ENCODE assay signal across 8 cellular contexts in the genomic region with DNA sequence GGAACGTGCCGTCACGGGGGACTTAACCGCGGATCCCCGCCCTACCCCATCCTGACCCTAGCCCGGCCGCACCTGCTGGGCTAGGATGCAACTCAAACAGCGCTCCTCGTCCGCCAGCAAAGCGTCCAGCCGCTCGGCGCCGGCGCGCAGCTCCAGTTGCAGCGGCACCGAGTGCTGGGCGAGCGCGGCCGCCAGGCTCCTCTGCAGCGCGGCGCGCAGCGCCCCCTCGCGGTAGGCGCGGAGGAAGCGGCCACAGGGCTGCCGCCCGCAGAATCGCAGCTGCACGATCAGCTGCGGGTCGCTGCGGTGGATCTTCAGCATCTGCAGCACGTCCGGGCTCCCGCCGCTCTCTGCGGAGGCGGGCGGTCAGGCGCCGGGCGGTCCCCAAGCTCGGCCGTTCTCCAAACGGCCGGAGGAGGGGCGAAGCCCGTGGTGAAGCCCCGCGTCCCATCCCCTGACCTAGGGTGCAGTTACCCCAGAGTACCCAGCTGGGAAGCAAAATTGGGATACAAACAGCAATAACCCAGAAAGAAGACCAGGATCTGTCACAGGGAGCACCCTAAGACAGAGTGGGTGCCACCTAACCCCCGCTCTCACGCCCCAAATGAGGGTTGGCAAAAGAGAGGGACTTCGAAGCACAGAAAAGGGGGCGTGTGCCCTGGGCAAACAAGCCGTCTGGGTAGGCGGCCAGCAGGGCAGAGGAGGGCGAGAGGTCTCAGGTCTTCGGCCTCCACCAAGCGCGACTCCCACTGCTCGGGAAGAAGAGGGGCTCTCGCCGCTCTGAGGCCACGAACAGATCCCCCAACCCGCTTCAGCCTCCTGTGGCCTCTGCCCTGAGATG. TPM values are rescaled to one million over a fixed set of nuclear protein-coding genes. Genes with fewer than 3 reads are reported as not detected.
A peak's percentile ranks its signal among the peaks of the same experiment; 100 is the strongest.
DNase-seq lines count a peak whose midpoint lies in the region; ATAC-seq, FAIRE-seq and TF ChIP-seq lines count a peak whose summit lies in the region.

No MANE protein-coding gene starts in this region.

- intact Hi-C loops in endothelial cell of umbilical vein (cut with micrococcal nuclease): loop anchor here (1.0 kb wide), 3 partner anchors 51 to 178 kb away; no protein-coding TSS in a partner anchor

- POLR2A ChIA-PET in endothelial cell of umbilical vein (lab: Charles Lee): interaction anchor here (1.2 kb wide), 1 partner anchor 137 kb away, joined by 12 read pairs; no protein-coding TSS in a partner anchor

- peak; percentile 86 for FAIRE-seq in endothelial cell of umbilical vein (lab: Jason Lieb, UNC)

- H3K27me3 ChIP-seq in NT2/D1 (ENCODE audit: insufficient read depth, insufficient read length): peaks cover 83% of the 10 kb centered on the region
- peaks cover 2% of the 10 kb centered on the region in 2 experiments for H3K27me3 ChIP-seq in endothelial cell of umbilical vein (ENCODE audit: control insufficient read depth in 2 of 2, insufficient read depth in 2 of 2, low read length in 2 of 2)

- BruUV-seq in endothelial cell of umbilical vein (replicated peaks; lab: Mats Ljungman, UMichigan): no TSS peak

- dilution Hi-C loops in endothelial cell of umbilical vein (cut with MboI; ENCODE audit: extremely low pct_ligation_motif_present, low sequenced_read_pairs): no loop called here

- H3K9ac ChIP-seq in NT2/D1 (ENCODE audit: insufficient read length, low read depth) (peak overlapping the region; percentile 57), endothelial cell of umbilical vein (replicated peaks; ENCODE audit: extremely low read depth, insufficient read depth, low read length) (no peak overlapping the region)

- ATAC-seq in GM21360 (IDR thresholded peaks at IDR 0.05; ENCODE audit: unreplicated experiment): no peak

- H3K9me1 ChIP-seq in endothelial cell of umbilical vein (replicated peaks; ENCODE audit: control insufficient read depth, extremely low read depth, insufficient read depth, low read length): no peaks in the 10 kb centered on the region

- H3K4me2 ChIP-seq in endothelial cell of umbilical vein (ENCODE audit: insufficient read depth, low read length): peak overlapping the region; percentile 44

- H2AFZ ChIP-seq in endothelial cell of umbilical vein (ENCODE audit: low read depth, low read length): no peak overlapping the region

- peak; percentile 74 for TF ChIP-seq CTCF in HFF-Myc (IDR thresholded peaks at IDR 0.05; ENCODE audit: low read depth, low read length, missing control alignments)
- TF ChIP-seq CTCF in endothelial cell of umbilical vein (IDR thresholded peaks at IDR 0.05; ENCODE audit: extremely low read depth in 1 of 2, insufficient read depth in 1 of 2, low read depth in 1 of 2, low read length in 2 of 2): peak; percentile 89 to 96

- H3K4me1 ChIP-seq in NT2/D1 (ENCODE audit: insufficient read depth, insufficient read length): peaks cover 13% of the 10 kb centered on the region
- peaks cover 4% of the 10 kb centered on the region for H3K4me1 ChIP-seq in endothelial cell of umbilical vein (ENCODE audit: control insufficient read depth, extremely low read depth, insufficient read depth, low read length)

- H3K36me3 ChIP-seq in NT2/D1 (ENCODE audit: insufficient read depth, insufficient read length, low read length) (no peaks in the 10 kb centered on the region), endothelial cell of umbilical vein (ENCODE audit: control insufficient read depth in 2 of 2, extremely low read depth in 1 of 2, insufficient read depth in 2 of 2, low read length in 2 of 2) (no peaks in the 10 kb centered on the region)

- H4K20me1 ChIP-seq in endothelial cell of umbilical vein (replicated peaks; ENCODE audit: control insufficient read depth, extremely low read depth, insufficient read depth, low read length): no peaks in the 10 kb centered on the region

- H3K9me3 ChIP-seq in NT2/D1 (ENCODE audit: insufficient read depth, low read length): no peaks in the 10 kb centered on the region
- no peaks in the 10 kb centered on the region for H3K9me3 ChIP-seq in endothelial cell of umbilical vein (replicated peaks; ENCODE audit: control insufficient read depth, insufficient read depth, low read length)

- no peak overlapping the region for H3K27ac ChIP-seq in endothelial cell of umbilical vein (ENCODE audit: insufficient read depth, low read depth, low read length)

- H3K79me2 ChIP-seq in endothelial cell of umbilical vein (ENCODE audit: control insufficient read depth, insufficient read depth, low read length): no peaks in the 10 kb centered on the region

- CTCF ChIA-PET in endothelial cell of umbilical vein (lab: Charles Lee): interaction anchor here (0.6 to 8.2 kb wide), 66 partner anchors 9 to 325 kb away, joined by 3 to 302 read pairs (median 7); partner anchors contain the start of genes CDH16, CES3, CES4A and CIAO2B

- DNase-seq in C1 segment of cervical spinal cord (lab: John Stamatoyannopoulos, UW): peak in 11 of 14 donors; percentile 22 to 87 (median 44)
- no peak for DNase-seq in HFF-Myc (ENCODE audit: extremely low read depth, low read depth)
- DNase-seq in NT2/D1 (ENCODE audit: low read depth, low spot score): peak; percentile 71
- peak; percentile 81 for DNase-seq in activated CD8-positive, alpha-beta memory T cell treated with anti-CD3 and anti-CD28 coated beads, Interleukin-2, amount 50 U/mL, for 4 hours
- DNase-seq in endothelial cell of umbilical vein (ENCODE audit: low read depth, low spot score): peak; percentile 60
- peak; percentile 75 for DNase-seq in mucosa of gallbladder (ENCODE audit: low spot score)
- DNase-seq in stimulated activated CD8-positive, alpha-beta memory T cell treated with anti-CD3 and anti-CD28 coated beads, Interleukin-4, amount 100 ng/mL, for 48 hours: peak; percentile 87

- peak overlapping the region; percentile 9; the same call in 1 of the 2 replicates for H3K4me3 ChIP-seq in HFF-Myc (replicated peaks; ENCODE audit: low read depth, low read length)
- H3K4me3 ChIP-seq in NT2/D1 (ENCODE audit: insufficient read length, low read depth): peak overlapping the region; percentile 26
- H3K4me3 ChIP-seq in endothelial cell of umbilical vein (replicated peaks in 1 of 3; ENCODE audit: insufficient read depth in 1 of 3, low read depth in 1 of 3, low read length in 3 of 3): peak overlapping the region in 1 of 3 experiments; percentile 15

- peak; percentile 24 for TF ChIP-seq POLR2A in endothelial cell of umbilical vein (IDR thresholded peaks at IDR 0.05; ENCODE audit: low read depth, low read length)

TF ChIP-seq in endothelial cell of umbilical vein, 7 proteins besides CTCF, POLR2A, EP300 and RAD21 (continues in another document):
- peak; percentile 48 for TF ChIP-seq POLR2AphosphoS5 (IDR thresholded peaks at IDR 0.05; ENCODE audit: insufficient read depth, low read depth, low read length)

RNA-seq across cellular contexts. Expression of gene TRADD, which starts 4.2 kb away (rescaled TPM):
- total RNA-seq in endothelial cell of umbilical vein: 15.2 and 17.4 TPM in 2 replicates
- 22.6 and 23.3 TPM in 2 replicates for polyA plus RNA-seq in endothelial cell of umbilical vein
- polyA plus RNA-seq in endothelial cell of umbilical vein (2011; cell fraction: cytosol; rRNA removed): 11.2 and 16.3 TPM in 2 replicates
- polyA plus RNA-seq in endothelial cell of umbilical vein (2011; cell fraction: nucleus; rRNA removed): 16.4 and 19.0 TPM in 2 replicates
- polyA plus RNA-seq in endothelial cell of umbilical vein (2012): 12.3 and 21.4 TPM in 2 replicates
- polyA minus RNA-seq in endothelial cell of umbilical vein: 5.5 and 5.9 TPM in 2 replicates
- 3.2 TPM for polyA minus RNA-seq in endothelial cell of umbilical vein (2011; cell fraction: cytosol; rRNA and poly(A)+ RNA removed)
- polyA minus RNA-seq in endothelial cell of umbilical vein (2011; cell fraction: nucleus; rRNA and poly(A)+ RNA removed): 3.7 and 4.8 TPM in 2 replicates
- 38.2 TPM for total RNA-seq in mucosa of gallbladder

RNA-seq across cellular contexts. Expression of gene FBXL8, which starts 4.2 kb away (rescaled TPM):
- total RNA-seq in endothelial cell of umbilical vein: 5.4 and 7.0 TPM in 2 replicates
- 7.4 and 12.8 TPM in 2 replicates for polyA plus RNA-seq in endothelial cell of umbilical vein
- polyA plus RNA-seq in endothelial cell of umbilical vein (2011; cell fraction: cytosol; rRNA removed): 2.3 and 3.7 TPM in 2 replicates
- polyA plus RNA-seq in endothelial cell of umbilical vein (2011; cell fraction: nucleus; rRNA removed): 23.9 and 29.6 TPM in 2 replicates
- polyA plus RNA-seq in endothelial cell of umbilical vein (2012): 2.9 and 4.3 TPM in 2 replicates
- 2.4 and 3.6 TPM in 2 replicates for polyA minus RNA-seq in endothelial cell of umbilical vein
- 4.7 TPM for polyA minus RNA-seq in endothelial cell of umbilical vein (2011; cell fraction: cytosol; rRNA and poly(A)+ RNA removed)
- 2.4 and 10.0 TPM in 2 replicates for polyA minus RNA-seq in endothelial cell of umbilical vein (2011; cell fraction: nucleus; rRNA and poly(A)+ RNA removed)
- total RNA-seq in mucosa of gallbladder: 24.6 TPM

RNA-seq across cellular contexts. Expression of gene B3GNT9, which starts 4.7 kb away (rescaled TPM):
- total RNA-seq in endothelial cell of umbilical vein (1.6 and 4.0 TPM in 2 replicates), mucosa of gallbladder (14.1 TPM)
- polyA plus RNA-seq in endothelial cell of umbilical vein: 6.4 and 6.8 TPM in 2 replicates
- 3.6 and 3.9 TPM in 2 replicates for polyA plus RNA-seq in endothelial cell of umbilical vein (2011; cell fraction: cytosol; rRNA removed)
- 3.1 and 3.2 TPM in 2 replicates for polyA plus RNA-seq in endothelial cell of umbilical vein (2011; cell fraction: nucleus; rRNA removed)
- 1.8 and 3.2 TPM in 2 replicates for polyA plus RNA-seq in endothelial cell of umbilical vein (2012)
- 6.5 and 7.6 TPM in 2 replicates for polyA minus RNA-seq in endothelial cell of umbilical vein
- 7.0 TPM for polyA minus RNA-seq in endothelial cell of umbilical vein (2011; cell fraction: cytosol; rRNA and poly(A)+ RNA removed)
- polyA minus RNA-seq in endothelial cell of umbilical vein (2011; cell fraction: nucleus; rRNA and poly(A)+ RNA removed): 1.4 and 2.5 TPM in 2 replicates

RNA-seq across cellular contexts. Expression of gene HSF4, which starts 9.0 kb away (rescaled TPM):
- total RNA-seq in endothelial cell of umbilical vein: 4.7 and 5.5 TPM in 2 replicates
- polyA plus RNA-seq in endothelial cell of umbilical vein: 4.8 and 7.9 TPM in 2 replicates
- polyA plus RNA-seq in endothelial cell of umbilical vein (2011; cell fraction: cytosol; rRNA removed): 0.41 and 0.61 TPM in 2 replicates
- polyA plus RNA-seq in endothelial cell of umbilical vein (2011; cell fraction: nucleus; rRNA removed): 54.5 and 61.7 TPM in 2 replicates
- 2.7 and 9.2 TPM in 2 replicates for polyA plus RNA-seq in endothelial cell of umbilical vein (2012)
- 0.49 and 3.3 TPM in 2 replicates for polyA minus RNA-seq in endothelial cell of umbilical vein
- polyA minus RNA-seq in endothelial cell of umbilical vein (2011; cell fraction: cytosol; rRNA and poly(A)+ RNA removed): 2.7 TPM
- 3.3 and 13.7 TPM in 2 replicates for polyA minus RNA-seq in endothelial cell of umbilical vein (2011; cell fraction: nucleus; rRNA and poly(A)+ RNA removed)
- 51.3 TPM for total RNA-seq in mucosa of gallbladder

RNA-seq across cellular contexts. Expression of gene NOL3, which starts 14.8 kb away (rescaled TPM):
- total RNA-seq in endothelial cell of umbilical vein (14.4 and 19.4 TPM in 2 replicates), mucosa of gallbladder (79.0 TPM)
- 16.0 and 19.2 TPM in 2 replicates for polyA plus RNA-seq in endothelial cell of umbilical vein
- polyA plus RNA-seq in endothelial cell of umbilical vein (2011; cell fraction: cytosol; rRNA removed): 10.4 and 14.4 TPM in 2 replicates
- polyA plus RNA-seq in endothelial cell of umbilical vein (2011; cell fraction: nucleus; rRNA removed): 28.5 and 29.4 TPM in 2 replicates
- 9.2 and 12.4 TPM in 2 replicates for polyA plus RNA-seq in endothelial cell of umbilical vein (2012)
- 7.3 and 9.2 TPM in 2 replicates for polyA minus RNA-seq in endothelial cell of umbilical vein
- 18.3 TPM for polyA minus RNA-seq in endothelial cell of umbilical vein (2011; cell fraction: cytosol; rRNA and poly(A)+ RNA removed)
- polyA minus RNA-seq in endothelial cell of umbilical vein (2011; cell fraction: nucleus; rRNA and poly(A)+ RNA removed): 4.4 and 5.7 TPM in 2 replicates
